1 cellular context compared by ENCODE assay signal in the genomic region with DNA sequence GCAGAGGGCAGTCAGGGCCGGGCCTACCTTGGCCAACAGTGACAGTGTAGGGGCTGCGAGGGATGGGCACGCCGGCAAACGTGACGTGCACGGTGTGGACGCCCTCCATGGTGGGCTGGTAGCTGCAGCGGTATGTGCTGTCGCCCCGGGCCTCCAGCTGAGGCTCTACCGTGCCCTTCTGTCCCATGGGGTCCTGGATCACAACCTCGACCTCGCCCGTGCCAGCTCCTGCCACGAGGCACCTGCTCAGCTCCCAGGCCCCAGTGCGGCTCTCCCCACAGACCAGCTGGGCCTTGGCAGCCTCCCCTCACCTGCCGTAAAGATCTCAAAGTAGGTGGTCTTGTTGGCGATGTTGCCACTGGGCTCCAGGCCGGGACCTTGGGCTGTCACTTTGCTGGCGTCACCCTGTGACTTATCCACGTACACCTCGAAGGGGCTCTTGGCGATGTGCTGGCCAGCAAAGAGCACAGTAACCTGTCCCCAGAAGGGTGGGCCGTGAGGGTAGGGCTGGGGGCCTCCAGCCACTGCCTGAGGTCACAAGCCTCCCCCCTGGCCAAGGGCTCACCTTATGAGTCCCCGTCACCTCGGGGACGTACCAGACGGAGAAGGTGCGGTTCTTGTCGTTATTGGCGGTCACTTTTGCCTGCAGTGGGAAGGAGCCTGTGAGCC.
TF ChIP-seq lines count a peak whose summit lies in the region.

No MANE protein-coding gene starts in this region.

TF ChIP-seq in IMR-90, 13 proteins besides CTCF, POLR2A, EP300 and RAD21:
- TF ChIP-seq BHLHE40 (IDR thresholded peaks at IDR 0.05; ENCODE audit: low read depth, low read length) (no peak), MXI1 (IDR thresholded peaks at IDR 0.05; ENCODE audit: borderline replicate concordance, low read depth, low read length) (no peak), FOS (IDR thresholded peaks at IDR 0.05; ENCODE audit: low read depth, low read length) (no peak), CHD1 (IDR thresholded peaks at IDR 0.05; ENCODE audit: low read depth, low read length) (no peak), NFE2L2 (IDR thresholded peaks at IDR 0.05; ENCODE audit: low read depth, low read length) (no peak), RCOR1 (IDR thresholded peaks at IDR 0.05; ENCODE audit: insufficient replicate concordance, low read length) (no peak), RFX5 (IDR thresholded peaks at IDR 0.05; ENCODE audit: low read depth, low read length) (no peak), CEBPB (IDR thresholded peaks at IDR 0.05; ENCODE audit: low read depth, low read length) (no peak), MAZ (IDR thresholded peaks at IDR 0.05; ENCODE audit: borderline replicate concordance, low read depth, low read length) (no peak), SMC3 (IDR thresholded peaks at IDR 0.05; ENCODE audit: low read depth, low read length) (no peak), MAFK (IDR thresholded peaks at IDR 0.05; ENCODE audit: low read depth, low read length) (no peak)
- TF ChIP-seq, protein P1, sequence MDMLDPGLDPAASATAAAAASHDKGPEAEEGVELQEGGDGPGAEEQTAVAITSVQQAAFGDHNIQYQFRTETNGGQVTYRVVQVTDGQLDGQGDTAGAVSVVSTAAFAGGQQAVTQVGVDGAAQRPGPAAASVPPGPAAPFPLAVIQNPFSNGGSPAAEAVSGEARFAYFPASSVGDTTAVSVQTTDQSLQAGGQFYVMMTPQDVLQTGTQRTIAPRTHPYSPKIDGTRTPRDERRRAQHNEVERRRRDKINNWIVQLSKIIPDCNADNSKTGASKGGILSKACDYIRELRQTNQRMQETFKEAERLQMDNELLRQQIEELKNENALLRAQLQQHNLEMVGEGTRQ (IDR thresholded peaks at IDR 0.05; ENCODE audit: low read depth, low read length) = no peak
- TF ChIP-seq, protein P2, sequence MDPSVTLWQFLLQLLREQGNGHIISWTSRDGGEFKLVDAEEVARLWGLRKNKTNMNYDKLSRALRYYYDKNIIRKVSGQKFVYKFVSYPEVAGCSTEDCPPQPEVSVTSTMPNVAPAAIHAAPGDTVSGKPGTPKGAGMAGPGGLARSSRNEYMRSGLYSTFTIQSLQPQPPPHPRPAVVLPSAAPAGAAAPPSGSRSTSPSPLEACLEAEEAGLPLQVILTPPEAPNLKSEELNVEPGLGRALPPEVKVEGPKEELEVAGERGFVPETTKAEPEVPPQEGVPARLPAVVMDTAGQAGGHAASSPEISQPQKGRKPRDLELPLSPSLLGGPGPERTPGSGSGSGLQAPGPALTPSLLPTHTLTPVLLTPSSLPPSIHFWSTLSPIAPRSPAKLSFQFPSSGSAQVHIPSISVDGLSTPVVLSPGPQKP (IDR thresholded peaks at IDR 0.05; ENCODE audit: borderline replicate concordance, low read depth, low read length) = no peak
